1 cellular context compared by ENCODE assay signal in the genomic region with DNA sequence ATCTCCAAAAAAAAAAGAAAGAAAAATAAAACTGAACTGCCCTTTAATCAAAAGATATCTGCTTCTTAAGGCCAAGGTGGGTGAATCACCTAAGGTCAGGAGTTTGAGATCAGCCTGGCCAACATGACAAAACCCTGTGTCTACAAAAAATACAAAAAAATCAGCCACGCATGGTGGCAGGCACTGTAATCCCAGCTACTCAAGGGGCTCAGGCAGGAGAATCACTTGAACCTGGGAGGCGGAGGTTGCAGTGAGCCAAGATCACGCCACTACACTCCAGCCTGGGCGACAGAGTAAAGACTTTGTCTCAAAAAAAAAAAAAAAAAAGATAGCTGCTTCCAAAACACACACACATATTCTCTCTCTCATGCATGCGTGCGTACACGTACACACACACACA.
TF ChIP-seq lines count a peak whose summit lies in the region.

No MANE protein-coding gene starts in this region.

TF ChIP-seq in SK-N-SH treated with all-trans-retinoic acid at 6 μM for 48 hours, 23 proteins besides CTCF, POLR2A, EP300 and RAD21 (continued from another document):
- TF ChIP-seq, protein P1, sequence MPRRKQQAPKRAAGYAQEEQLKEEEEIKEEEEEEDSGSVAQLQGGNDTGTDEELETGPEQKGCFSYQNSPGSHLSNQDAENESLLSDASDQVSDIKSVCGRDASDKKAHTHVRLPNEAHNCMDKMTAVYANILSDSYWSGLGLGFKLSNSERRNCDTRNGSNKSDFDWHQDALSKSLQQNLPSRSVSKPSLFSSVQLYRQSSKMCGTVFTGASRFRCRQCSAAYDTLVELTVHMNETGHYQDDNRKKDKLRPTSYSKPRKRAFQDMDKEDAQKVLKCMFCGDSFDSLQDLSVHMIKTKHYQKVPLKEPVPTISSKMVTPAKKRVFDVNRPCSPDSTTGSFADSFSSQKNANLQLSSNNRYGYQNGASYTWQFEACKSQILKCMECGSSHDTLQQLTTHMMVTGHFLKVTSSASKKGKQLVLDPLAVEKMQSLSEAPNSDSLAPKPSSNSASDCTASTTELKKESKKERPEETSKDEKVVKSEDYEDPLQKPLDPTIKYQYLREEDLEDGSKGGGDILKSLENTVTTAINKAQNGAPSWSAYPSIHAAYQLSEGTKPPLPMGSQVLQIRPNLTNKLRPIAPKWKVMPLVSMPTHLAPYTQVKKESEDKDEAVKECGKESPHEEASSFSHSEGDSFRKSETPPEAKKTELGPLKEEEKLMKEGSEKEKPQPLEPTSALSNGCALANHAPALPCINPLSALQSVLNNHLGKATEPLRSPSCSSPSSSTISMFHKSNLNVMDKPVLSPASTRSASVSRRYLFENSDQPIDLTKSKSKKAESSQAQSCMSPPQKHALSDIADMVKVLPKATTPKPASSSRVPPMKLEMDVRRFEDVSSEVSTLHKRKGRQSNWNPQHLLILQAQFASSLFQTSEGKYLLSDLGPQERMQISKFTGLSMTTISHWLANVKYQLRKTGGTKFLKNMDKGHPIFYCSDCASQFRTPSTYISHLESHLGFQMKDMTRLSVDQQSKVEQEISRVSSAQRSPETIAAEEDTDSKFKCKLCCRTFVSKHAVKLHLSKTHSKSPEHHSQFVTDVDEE (CRISPR knock-in tag; IDR thresholded peaks at IDR 0.05), result no peak
- TF ChIP-seq ARNTL (CRISPR knock-in tag; IDR thresholded peaks at IDR 0.05; ENCODE audit: borderline replicate concordance, low read depth) (no peak), ZNF8 (CRISPR knock-in tag; IDR thresholded peaks at IDR 0.05) (no peak), PPARA (CRISPR knock-in tag; IDR thresholded peaks at IDR 0.05; ENCODE audit: borderline replicate concordance) (no peak)
- TF ChIP-seq, protein P2, sequence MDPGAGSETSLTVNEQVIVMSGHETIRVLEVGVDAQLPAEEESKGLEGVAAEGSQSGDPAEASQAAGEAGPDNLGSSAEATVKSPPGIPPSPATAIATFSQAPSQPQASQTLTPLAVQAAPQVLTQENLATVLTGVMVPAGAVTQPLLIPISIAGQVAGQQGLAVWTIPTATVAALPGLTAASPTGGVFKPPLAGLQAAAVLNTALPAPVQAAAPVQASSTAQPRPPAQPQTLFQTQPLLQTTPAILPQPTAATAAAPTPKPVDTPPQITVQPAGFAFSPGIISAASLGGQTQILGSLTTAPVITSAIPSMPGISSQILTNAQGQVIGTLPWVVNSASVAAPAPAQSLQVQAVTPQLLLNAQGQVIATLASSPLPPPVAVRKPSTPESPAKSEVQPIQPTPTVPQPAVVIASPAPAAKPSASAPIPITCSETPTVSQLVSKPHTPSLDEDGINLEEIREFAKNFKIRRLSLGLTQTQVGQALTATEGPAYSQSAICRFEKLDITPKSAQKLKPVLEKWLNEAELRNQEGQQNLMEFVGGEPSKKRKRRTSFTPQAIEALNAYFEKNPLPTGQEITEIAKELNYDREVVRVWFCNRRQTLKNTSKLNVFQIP (CRISPR knock-in tag; IDR thresholded peaks at IDR 0.05; ENCODE audit: borderline replicate concordance, low read depth), result no peak
